Comparison of ENCODE assay signal across 8 cellular contexts in the genomic region with DNA sequence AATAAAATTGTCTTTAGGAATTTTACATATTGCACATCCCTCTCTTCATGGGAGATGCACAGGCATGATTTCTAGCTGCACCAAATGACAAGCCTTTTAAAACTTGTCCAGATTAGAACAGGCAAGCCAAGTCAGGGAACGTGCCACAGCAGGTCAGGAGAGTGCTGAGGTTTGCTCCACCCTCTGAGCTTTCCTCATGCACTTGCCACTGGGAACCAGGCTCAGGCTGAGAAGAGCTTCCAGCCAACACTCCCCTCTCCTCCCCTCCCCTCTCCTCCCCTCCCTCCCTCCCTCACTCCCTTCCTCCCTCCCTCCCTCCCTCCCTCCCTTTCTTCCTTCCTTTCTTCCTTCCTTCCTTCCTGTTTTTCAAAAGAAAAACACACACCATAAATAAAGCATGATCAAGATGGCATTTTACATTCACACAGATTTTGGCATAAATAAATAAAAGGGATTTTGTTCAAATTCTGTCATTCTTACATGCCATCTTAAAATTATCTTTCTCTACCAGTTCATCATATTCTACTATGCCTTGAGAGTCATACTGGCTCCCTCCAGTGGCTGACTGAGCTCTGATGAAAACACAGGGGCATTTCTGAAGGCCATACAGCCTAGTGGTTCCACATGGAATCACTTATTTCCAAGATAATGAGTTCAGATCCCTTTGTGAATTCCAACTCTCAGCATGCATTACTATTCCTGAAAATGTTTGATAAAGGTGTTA.
DNase-seq lines count a peak whose midpoint lies in the region; TF ChIP-seq lines count a peak whose summit lies in the region.

No MANE protein-coding gene starts in this region.

- H4K20me1 ChIP-seq in hepatocyte (ENCODE audit: insufficient read depth, poor library complexity, severe bottlenecking): no peaks in the 10 kb centered on the region

- no peaks in the 10 kb centered on the region for H3K9me2 ChIP-seq in hepatocyte (replicated peaks; ENCODE audit: insufficient read depth)

- TF ChIP-seq CTCF in hepatocyte (IDR thresholded peaks at IDR 0.05; ENCODE audit: poor library complexity): peak; percentile 70
- peak in 5 of 7 experiments; percentile 54 to 90 (median 70) for TF ChIP-seq CTCF in stomach (IDR thresholded peaks at IDR 0.05)

- intact Hi-C loops in stomach (cut with DNase I; ENCODE audit: low total_unique reads): no loop called here

- H3K9me3 ChIP-seq in adipocyte (ENCODE audit: control insufficient read depth, low read length) (no peaks in the 10 kb centered on the region), hepatocyte (ENCODE audit: low read depth) (no peaks in the 10 kb centered on the region), stomach (no peaks in the 10 kb centered on the region)

- H3K4me1 ChIP-seq in adipocyte (ENCODE audit: control insufficient read depth, insufficient read depth, low read length): peaks cover 30% of the 10 kb centered on the region
- no peaks in the 10 kb centered on the region for H3K4me1 ChIP-seq in hepatocyte (ENCODE audit: insufficient read depth)
- peaks cover 0 to 8% (median 2%) of the 10 kb centered on the region in 4 donors for H3K4me1 ChIP-seq in stomach

- DNase-seq in SIG-M5 treated with dmso at 0.1 percent for 504 hours (lab: John Stamatoyannopoulos, UW; ENCODE audit: unreplicated experiment): peak; percentile 36
- no peak for DNase-seq in SIG-M5 (lab: John Stamatoyannopoulos, UW)
- DNase-seq in H7: peak; percentile 51
- DNase-seq in NCI-H1092 (lab: John Stamatoyannopoulos, UW): peak; percentile 25
- peak; percentile 47 for DNase-seq in adipocyte (ENCODE audit: low read depth)
- DNase-seq in hepatocyte (ENCODE audit: low spot score): peak; percentile 72
- DNase-seq in stomach: peak; percentile 68
- DNase-seq in activated T-cell treated with anti-CD3 and anti-CD28 coated beads, Interleukin-2, amount 50 U/mL, for 1 hour: no peak

- H3K36me3 ChIP-seq in H7 (replicated peaks; ENCODE audit: control insufficient read depth, insufficient read depth, low read length) (no peaks in the 10 kb centered on the region), adipocyte (ENCODE audit: control insufficient read depth, insufficient read depth, low read length, severe bottlenecking) (no peaks in the 10 kb centered on the region), hepatocyte (replicated peaks; ENCODE audit: insufficient read depth, low read depth) (no peaks in the 10 kb centered on the region), stomach (no peaks in the 10 kb centered on the region)

- H3K79me2 ChIP-seq in hepatocyte: no peaks in the 10 kb centered on the region

- no peak overlapping the region for H3K9ac ChIP-seq in adipocyte (ENCODE audit: low read length)

- H2AFZ ChIP-seq in hepatocyte: no peak overlapping the region

- TF ChIP-seq EP300 in stomach (IDR thresholded peaks at IDR 0.05): no peak

- WGBS in hepatocyte (ENCODE audit: low lambda C conversion rate, missing lambda C conversion rate): 42% methylated on average over 1 of the region's 1 CpG
- WGBS in stomach, 5 donors: 13 to 38% (median 17%) methylated on average over 1 of the region's 1 CpG

- no peak overlapping the region for H3K4me2 ChIP-seq in hepatocyte

- H3K4me3 ChIP-seq in H7 (ENCODE audit: insufficient read depth, low read depth, low read length) (no peak overlapping the region), adipocyte (ENCODE audit: low read length) (no peak overlapping the region), hepatocyte (no peak overlapping the region), stomach (no peak overlapping the region)

- no peak overlapping the region for H3K27ac ChIP-seq in hepatocyte
- no peak overlapping the region for H3K27ac ChIP-seq in stomach

- no peak for TF ChIP-seq POLR2A in stomach (IDR thresholded peaks at IDR 0.05)

- no peaks in the 10 kb centered on the region for H3K27me3 ChIP-seq in H7 (ENCODE audit: control insufficient read depth, insufficient read depth, low read length)
- no peaks in the 10 kb centered on the region for H3K27me3 ChIP-seq in adipocyte (replicated peaks; ENCODE audit: control insufficient read depth, insufficient read depth, low read length)
- no peaks in the 10 kb centered on the region for H3K27me3 ChIP-seq in hepatocyte
- no peaks in the 10 kb centered on the region for H3K27me3 ChIP-seq in stomach

Comparison
In these comparisons a context has a peak if more than half of its experiments do, and no peak if none do; other contexts are left out.
1. DNase-seq: peak in SIG-M5 treated with dmso at 0.1 percent for 504 hours (single experiment), H7 (single experiment), NCI-H1092 (single experiment), adipocyte (single experiment), hepatocyte (single experiment) and stomach (single experiment); none in SIG-M5 (single experiment) and activated T-cell treated with anti-CD3 and anti-CD28 coated beads, Interleukin-2, amount 50 U/mL, for 1 hour (single experiment).